11 cellular contexts compared by ENCODE assay signal in the genomic region with DNA sequence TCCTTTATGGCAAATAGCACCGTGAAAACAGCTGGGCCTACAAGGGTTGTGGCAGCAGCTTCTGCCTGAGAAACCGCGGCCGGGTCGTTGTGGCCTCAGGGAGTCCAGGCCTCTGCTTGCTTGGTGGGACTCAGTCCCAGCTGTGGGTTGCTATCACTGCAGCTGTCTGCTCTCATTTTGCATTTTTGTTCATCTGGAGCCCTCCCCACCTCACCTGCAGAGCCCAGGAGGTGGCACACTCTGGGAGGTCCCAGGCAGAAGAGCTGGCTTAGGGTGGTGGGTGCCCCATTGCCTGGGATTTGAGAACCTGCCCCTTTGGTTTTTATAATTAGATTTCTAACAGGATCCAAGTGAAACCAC.
DNase-seq lines count a peak whose midpoint lies in the region; ATAC-seq and TF ChIP-seq lines count a peak whose summit lies in the region.
"Had no signal": no experiment of that assay in that cellular context is flagged by ENCODE, and none has a peak within 500 bp of the region (broad histone marks: within the 10 kb centered on the region; RNA-seq: fewer than 3 reads in every experiment).

No MANE protein-coding gene starts in this region.

- WGBS in smooth muscle cell (ENCODE audit: low lambda C conversion rate) = 37% methylated on average over 5 of the region's 5 CpGs

- peaks cover 11% of the 10 kb centered on the region for H3K4me1 ChIP-seq in smooth muscle cell (ENCODE audit: low read depth)
- H3K4me1 ChIP-seq: A549 had no signal

- no peaks in the 10 kb centered on the region for H3K79me2 ChIP-seq in smooth muscle cell (ENCODE audit: low read depth)

- no peaks in the 10 kb centered on the region for H3K36me3 ChIP-seq in smooth muscle cell (ENCODE audit: low read depth)

- no peaks in the 10 kb centered on the region for H3K9me3 ChIP-seq in smooth muscle cell (replicated peaks; ENCODE audit: low read depth)
- H3K9me3 ChIP-seq: A549 had no signal

- H3K27me3 ChIP-seq in smooth muscle cell (ENCODE audit: low read depth) = no peaks in the 10 kb centered on the region

- H3K4me2 ChIP-seq in smooth muscle cell = peak overlapping the region; percentile 6
- H3K4me2 ChIP-seq: A549 had no signal

- H3K4me3 ChIP-seq in smooth muscle cell = no peak overlapping the region
- H3K4me3 ChIP-seq: A549 had no signal

- H3F3A ChIP-seq in smooth muscle cell (ENCODE audit: low read depth) = peaks cover 7% of the 10 kb centered on the region

- H2AFZ ChIP-seq in smooth muscle cell (ENCODE audit: low read depth) = no peak overlapping the region

- no peaks in the 10 kb centered on the region for H4K20me1 ChIP-seq in smooth muscle cell (ENCODE audit: low read depth)

- TF ChIP-seq CTCF in smooth muscle cell (IDR thresholded peaks at IDR 0.05; ENCODE audit: borderline replicate concordance, insufficient read depth, poor library complexity, severe bottlenecking) = no peak

- H3K9ac ChIP-seq in smooth muscle cell (ENCODE audit: low read depth) = no peak overlapping the region

- peak; percentile 17 for DNase-seq in activated CD4-positive, alpha-beta T cell treated with anti-CD3 and anti-CD28 coated beads for 48 hours
- DNase-seq in activated CD4-positive, alpha-beta T cell treated with anti-CD3 and anti-CD28 coated beads for 1 hour = no peak
- DNase-seq in activated CD4-positive, alpha-beta T cell treated with anti-CD3 and anti-CD28 coated beads, Interleukin-2, amount 50 U/mL, for 48 hours = peak; percentile 29 to 31
- DNase-seq in smooth muscle cell (lab: John Stamatoyannopoulos, UW; ENCODE audit: unreplicated experiment) = no peak
- no peak for DNase-seq in NCI-H1105 treated with DMSO at 0.1 percent for 48 hours (lab: John Stamatoyannopoulos, UW)
- no peak for DNase-seq in hypothalamus (lab: John Stamatoyannopoulos, UW)
- DNase-seq: OCI-M1 had no signal

- H3K27ac ChIP-seq in smooth muscle cell (ENCODE audit: low read depth) = peak overlapping the region; percentile 59
- H3K27ac ChIP-seq: A549 had no signal

- ATAC-seq in HG03025 (IDR thresholded peaks at IDR 0.05; ENCODE audit: low FRiP score, unreplicated experiment) (peak; percentile 49), HG03457 (IDR thresholded peaks at IDR 0.05; ENCODE audit: unreplicated experiment) (no peak)
- ATAC-seq: A549, HCT116 had no signal

Comparison
In these comparisons a context has a peak if more than half of its experiments do, and no peak if none do; other contexts are left out.
1. DNase-seq: peak in activated CD4-positive, alpha-beta T cell treated with anti-CD3 and anti-CD28 coated beads for 48 hours (single experiment) and activated CD4-positive, alpha-beta T cell treated with anti-CD3 and anti-CD28 coated beads, Interleukin-2, amount 50 U/mL, for 48 hours (2 of 2); none in activated CD4-positive, alpha-beta T cell treated with anti-CD3 and anti-CD28 coated beads for 1 hour (single experiment), smooth muscle cell (single experiment), NCI-H1105 treated with DMSO at 0.1 percent for 48 hours (single experiment) and hypothalamus (0 of 51).